Comparison of ENCODE assay signal across 8 cellular contexts in the genomic region with DNA sequence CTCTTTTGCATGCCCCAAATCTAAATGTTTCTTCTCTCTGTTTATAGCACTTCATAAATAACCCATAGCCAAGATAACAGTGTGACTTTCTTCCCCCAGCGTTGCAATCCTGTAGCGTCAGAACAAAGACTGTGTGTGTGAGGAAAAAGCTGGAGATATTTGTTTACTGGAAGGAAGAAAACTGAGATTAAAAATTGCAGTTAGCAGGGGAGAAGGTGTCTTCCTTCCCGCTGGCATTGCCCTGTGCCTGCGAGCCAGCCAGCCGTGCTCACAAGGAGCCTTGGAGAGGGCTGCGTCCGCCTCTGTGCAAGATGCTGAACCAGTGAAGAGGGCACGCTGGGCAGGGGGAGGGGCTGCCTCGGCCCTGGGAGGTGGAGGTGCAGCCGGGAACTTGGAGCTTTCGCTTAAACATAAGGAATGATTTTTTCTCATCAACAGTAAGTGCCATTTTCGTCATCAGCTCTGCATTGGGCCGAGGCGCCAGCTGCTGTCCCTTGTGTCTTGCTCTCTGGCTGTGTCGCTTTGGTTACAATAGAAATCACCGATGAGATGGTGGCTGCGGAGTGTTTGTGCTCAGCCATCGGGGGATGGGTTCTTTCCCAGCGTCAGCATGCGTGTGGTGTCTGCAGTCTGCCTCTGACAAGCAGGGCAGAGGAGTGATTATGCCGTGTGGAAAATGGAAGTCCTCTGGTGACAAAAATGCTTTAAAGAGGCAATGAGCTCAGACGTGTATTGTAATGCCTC.
DNase-seq lines count a peak whose midpoint lies in the region; ATAC-seq, FAIRE-seq and TF ChIP-seq lines count a peak whose summit lies in the region.

No MANE protein-coding gene starts in this region.

- FAIRE-seq in GM12878 (lab: Jason Lieb, UNC): no peak

- H3K36me3 ChIP-seq in ACC112 (ENCODE audit: insufficient read depth, low read length) (no peaks in the 10 kb centered on the region), GM12878 (ENCODE audit: control insufficient read depth in 2 of 2, insufficient read depth in 2 of 2, low read length in 1 of 2) (peaks cover 4 to 9% of the 10 kb centered on the region in 2 experiments; a peak in 3 of 4 replicates), smooth muscle cell (ENCODE audit: low read depth) (no peaks in the 10 kb centered on the region)

- no peak for TF ChIP-seq RAD21 in GM12878 (IDR thresholded peaks at IDR 0.05; ENCODE audit: insufficient read depth, low read depth, low read length)

- H3K4me2 ChIP-seq in GM12878 (ENCODE audit: control insufficient read depth, insufficient read depth) (peak overlapping the region; percentile 70), smooth muscle cell (peak overlapping the region; percentile 83)

- no peak; the same call in 1 of the 2 replicates for TF ChIP-seq POLR2A in GM12878 (IDR thresholded peaks at IDR 0.05; ENCODE audit: low read depth, low read length)

- POLR2A ChIA-PET in GM12878 (lab: Charles Lee): interaction anchor here (0.6 to 0.9 kb wide), 3 partner anchors 12 to 38 kb away, joined by 3 read pairs; no protein-coding TSS in a partner anchor

- no peaks in the 10 kb centered on the region for H3K27me3 ChIP-seq in ACC112 (ENCODE audit: insufficient read depth, low read length)
- H3K27me3 ChIP-seq in GM12878 (replicated peaks in 1 of 2; ENCODE audit: control insufficient read depth in 2 of 2, insufficient read depth in 2 of 2, low read length in 1 of 2): no peaks in the 10 kb centered on the region
- no peaks in the 10 kb centered on the region for H3K27me3 ChIP-seq in smooth muscle cell (ENCODE audit: low read depth)

- H3K4me3 ChIP-seq in ACC112 (ENCODE audit: low read depth, low read length): peak overlapping the region; percentile 77
- peak overlapping the region; percentile 27; the same call in 1 of the 2 replicates for H3K4me3 ChIP-seq in GM12878
- peak overlapping the region; percentile 53 for H3K4me3 ChIP-seq in smooth muscle cell

- SMC1A ChIA-PET in GM12878 (lab: Charles Lee; ENCODE audit: uncharacterized antibody, unreplicated experiment): interaction anchor here (0.9 to 4.3 kb wide), 8 partner anchors 7 to 39 kb away, joined by 3 to 21 read pairs (median 4); no protein-coding TSS in a partner anchor

- CTCF ChIA-PET in GM12878 (lab: Yijun Ruan, JAX): interaction anchor here (0.9 to 1.2 kb wide), 2 partner anchors 8 to 10 kb away, joined by 3 read pairs; no protein-coding TSS in a partner anchor

- RAD21 ChIA-PET in GM12878 (lab: Charles Lee; ENCODE audit: unreplicated experiment): interaction anchor here (0.9 to 2.9 kb wide), 6 partner anchors 22 to 343 kb away, joined by 3 to 12 read pairs (median 4); no protein-coding TSS in a partner anchor

- peak; percentile 52 to 53; a peak in 3 of 4 replicates for TF ChIP-seq EP300 in GM12878 (IDR thresholded peaks at IDR 0.05; ENCODE audit: borderline replicate concordance in 1 of 2, control insufficient read depth in 1 of 2, low read depth in 2 of 2, low read length in 2 of 2)

- no peaks in the 10 kb centered on the region for H3F3A ChIP-seq in smooth muscle cell (ENCODE audit: low read depth)

- TF ChIP-seq CTCF in GM12878 (IDR thresholded peaks at IDR 0.05 in 2 of 3, conservative IDR thresholded peaks at IDR 0.05 in 1 of 3; ENCODE audit: control insufficient read depth in 2 of 3, extremely low read depth in 1 of 3, insufficient read depth in 1 of 3, low read depth in 3 of 3, low read length in 3 of 3): no peak
- no peak for TF ChIP-seq CTCF in smooth muscle cell (IDR thresholded peaks at IDR 0.05; ENCODE audit: borderline replicate concordance, insufficient read depth, poor library complexity, severe bottlenecking)

- ATAC-seq in GM19023 (IDR thresholded peaks at IDR 0.05; ENCODE audit: unreplicated experiment) (peak; percentile 56), GM12878 (peak; percentile 81), GM19455 (IDR thresholded peaks at IDR 0.05; ENCODE audit: unreplicated experiment) (no peak)

- H3K79me2 ChIP-seq in ACC112 (ENCODE audit: control insufficient read depth, insufficient read depth, low read length, unreplicated experiment) (no peaks in the 10 kb centered on the region), GM12878 (ENCODE audit: control insufficient read depth, insufficient read depth, low read length) (no peaks in the 10 kb centered on the region; the same call in none of the 2 replicates), smooth muscle cell (ENCODE audit: low read depth) (no peaks in the 10 kb centered on the region)

- peak overlapping the region; percentile 41 for H3K9ac ChIP-seq in GM12878 (ENCODE audit: control insufficient read depth, insufficient read depth, low read length)
- peak overlapping the region; percentile 53 for H3K9ac ChIP-seq in smooth muscle cell (ENCODE audit: low read depth)

- intact Hi-C loops in GM12878 (cut with micrococcal nuclease; ENCODE audit: unreplicated experiment): loop anchor here (5.0 kb wide), 1 partner anchor 35 kb away; no protein-coding TSS in a partner anchor

- H2AFZ ChIP-seq in ACC112 (ENCODE audit: low read length, unreplicated experiment): peak overlapping the region; percentile 52
- peak overlapping the region; percentile 63 for H2AFZ ChIP-seq in GM12878 (ENCODE audit: control insufficient read depth, low read depth, low read length)
- H2AFZ ChIP-seq in smooth muscle cell (ENCODE audit: low read depth): peak overlapping the region; percentile 67

- WGBS in GM12878 (ENCODE audit: insufficient coverage, insufficient replicate concordance, low lambda C conversion rate, missing lambda C conversion rate): 32% methylated on average over 21 of the region's 22 CpGs
- WGBS in smooth muscle cell (ENCODE audit: low lambda C conversion rate): 9% methylated on average over 22 of the region's 22 CpGs

- BruUV-seq in GM12878 (replicated peaks; lab: Mats Ljungman, UMichigan): TSS peak; percentile 72

- DNase-seq in NCI-H1694 (lab: John Stamatoyannopoulos, UW) (peak; percentile 85), GM12878 (ENCODE audit: low read depth, low spot score) (no peak), iPS-NIHi11 (ENCODE audit: low spot score) (peak; percentile 63), smooth muscle cell (lab: John Stamatoyannopoulos, UW; ENCODE audit: unreplicated experiment) (peak; percentile 62), HuH-7.5 (ENCODE audit: low spot score) (no peak)

- no peaks in the 10 kb centered on the region for H3K9me3 ChIP-seq in GM12878 (replicated peaks; ENCODE audit: control insufficient read depth, insufficient read depth, low read length)
- H3K9me3 ChIP-seq in smooth muscle cell (replicated peaks; ENCODE audit: low read depth): no peaks in the 10 kb centered on the region

- in situ Hi-C loops in GM12878 (cut with MboI): no loop called here

- no peak overlapping the region for H3K27ac ChIP-seq in ACC112 (ENCODE audit: low read depth, low read length)
- H3K27ac ChIP-seq in GM12878 (ENCODE audit: control insufficient read depth, insufficient read depth): peak overlapping the region; percentile 68
- H3K27ac ChIP-seq in smooth muscle cell (ENCODE audit: low read depth): peak overlapping the region; percentile 54

- H3K4me1 ChIP-seq in ACC112 (ENCODE audit: control insufficient read depth, insufficient read depth, low read length, unreplicated experiment) (peaks cover 13% of the 10 kb centered on the region), GM12878 (ENCODE audit: control insufficient read depth, insufficient read depth, low read length) (peaks cover 30% of the 10 kb centered on the region), smooth muscle cell (ENCODE audit: low read depth) (peaks cover 18% of the 10 kb centered on the region)

- H4K20me1 ChIP-seq in GM12878 (ENCODE audit: control insufficient read depth, insufficient read depth) (no peaks in the 10 kb centered on the region), smooth muscle cell (ENCODE audit: low read depth) (no peaks in the 10 kb centered on the region)

TF ChIP-seq in GM12878, 131 proteins besides CTCF, POLR2A, EP300 and RAD21 (continues in another document):
- peak; percentile 41 for TF ChIP-seq IKZF1 (conservative IDR thresholded peaks at IDR 0.05)
- TF ChIP-seq NBN (IDR thresholded peaks at IDR 0.05): peak; percentile 29; the same call in 1 of the 2 replicates
- TF ChIP-seq, protein P1, sequence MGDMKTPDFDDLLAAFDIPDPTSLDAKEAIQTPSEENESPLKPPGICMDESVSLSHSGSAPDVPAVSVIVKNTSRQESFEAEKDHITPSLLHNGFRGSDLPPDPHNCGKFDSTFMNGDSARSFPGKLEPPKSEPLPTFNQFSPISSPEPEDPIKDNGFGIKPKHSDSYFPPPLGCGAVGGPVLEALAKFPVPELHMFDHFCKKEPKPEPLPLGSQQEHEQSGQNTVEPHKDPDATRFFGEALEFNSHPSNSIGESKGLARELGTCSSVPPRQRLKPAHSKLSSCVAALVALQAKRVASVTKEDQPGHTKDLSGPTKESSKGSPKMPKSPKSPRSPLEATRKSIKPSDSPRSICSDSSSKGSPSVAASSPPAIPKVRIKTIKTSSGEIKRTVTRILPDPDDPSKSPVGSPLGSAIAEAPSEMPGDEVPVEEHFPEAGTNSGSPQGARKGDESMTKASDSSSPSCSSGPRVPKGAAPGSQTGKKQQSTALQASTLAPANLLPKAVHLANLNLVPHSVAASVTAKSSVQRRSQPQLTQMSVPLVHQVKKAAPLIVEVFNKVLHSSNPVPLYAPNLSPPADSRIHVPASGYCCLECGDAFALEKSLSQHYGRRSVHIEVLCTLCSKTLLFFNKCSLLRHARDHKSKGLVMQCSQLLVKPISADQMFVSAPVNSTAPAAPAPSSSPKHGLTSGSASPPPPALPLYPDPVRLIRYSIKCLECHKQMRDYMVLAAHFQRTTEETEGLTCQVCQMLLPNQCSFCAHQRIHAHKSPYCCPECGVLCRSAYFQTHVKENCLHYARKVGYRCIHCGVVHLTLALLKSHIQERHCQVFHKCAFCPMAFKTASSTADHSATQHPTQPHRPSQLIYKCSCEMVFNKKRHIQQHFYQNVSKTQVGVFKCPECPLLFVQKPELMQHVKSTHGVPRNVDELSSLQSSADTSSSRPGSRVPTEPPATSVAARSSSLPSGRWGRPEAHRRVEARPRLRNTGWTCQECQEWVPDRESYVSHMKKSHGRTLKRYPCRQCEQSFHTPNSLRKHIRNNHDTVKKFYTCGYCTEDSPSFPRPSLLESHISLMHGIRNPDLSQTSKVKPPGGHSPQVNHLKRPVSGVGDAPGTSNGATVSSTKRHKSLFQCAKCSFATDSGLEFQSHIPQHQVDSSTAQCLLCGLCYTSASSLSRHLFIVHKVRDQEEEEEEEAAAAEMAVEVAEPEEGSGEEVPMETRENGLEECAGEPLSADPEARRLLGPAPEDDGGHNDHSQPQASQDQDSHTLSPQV (IDR thresholded peaks at IDR 0.05): 0 out of 2 replicates have a peak, but pooled peaks have one; percentile 3
- TF ChIP-seq CHD2 (IDR thresholded peaks at IDR 0.05; ENCODE audit: borderline replicate concordance, low read depth, low read length): peak; percentile 71; the same call in 1 of the 2 replicates
- TF ChIP-seq MTA2 (IDR thresholded peaks at IDR 0.05; ENCODE audit: low read depth): 0 out of 2 replicates have a peak, but pooled peaks have one; percentile 14
- TF ChIP-seq KDM1A (IDR thresholded peaks at IDR 0.05; ENCODE audit: borderline replicate concordance): no peak
- no peak for TF ChIP-seq MTA3 (IDR thresholded peaks at IDR 0.05; ENCODE audit: borderline replicate concordance, low read length)
- no peak for TF ChIP-seq PML (IDR thresholded peaks at IDR 0.05; ENCODE audit: low read length)
- no peak for TF ChIP-seq BMI1 (IDR thresholded peaks at IDR 0.05; ENCODE audit: borderline replicate concordance)

Comparison
In these comparisons a context has a peak if more than half of its experiments do, and no peak if none do; other contexts are left out.
1. H3K4me3 ChIP-seq: peak in every context shown above with its lines; median percentile 77 in ACC112; 53 in smooth muscle cell; 27 in GM12878.
2. DNase-seq: peak in NCI-H1694 (single experiment), iPS-NIHi11 (single experiment) and smooth muscle cell (single experiment); none in GM12878 (single experiment) and HuH-7.5 (single experiment).
3. Peak in every context shown above with its lines, with median percentiles within 50 percentile points of each other: H2AFZ ChIP-seq.